In the genomic region with DNA sequence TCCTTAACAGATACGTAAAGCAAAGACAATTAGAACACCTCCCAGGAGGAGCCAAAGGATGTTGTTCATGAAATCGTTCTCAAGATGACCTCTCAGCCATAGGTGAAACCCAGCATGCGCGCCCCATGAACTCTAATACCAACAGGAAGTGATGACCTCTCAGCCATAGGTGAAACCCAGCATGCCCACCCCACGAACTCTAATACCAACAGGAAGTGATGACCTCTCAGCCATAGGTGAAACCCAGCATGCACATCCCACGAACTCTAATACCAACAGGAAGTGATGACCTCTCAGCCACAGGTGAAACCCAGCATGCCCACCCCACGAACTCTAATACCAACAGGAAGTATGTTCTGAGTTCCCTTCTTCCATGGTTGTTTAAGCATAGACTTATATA, we compare ENCODE assay signal across 31 cellular contexts.
DNase-seq lines count a peak whose midpoint lies in the region; ATAC-seq, FAIRE-seq and TF ChIP-seq lines count a peak whose summit lies in the region.
"Had no signal": no experiment of that assay in that cellular context is flagged by ENCODE, and none has a peak within 500 bp of the region (broad histone marks: within the 10 kb centered on the region; RNA-seq: fewer than 3 reads in every experiment).

No MANE protein-coding gene starts in this region.

- no peak for ATAC-seq in stimulated activated naive CD8-positive, alpha-beta T cell treated with anti-CD3 and anti-CD28 coated beads, Interleukin-15, Interleukin-2, amounts not matched to agents 100 U/mL and 50 U/mL, for 24 hours
- ATAC-seq in HG02943 (IDR thresholded peaks at IDR 0.05; ENCODE audit: low read depth, unreplicated experiment): peak; percentile 54
- ATAC-seq: activated CD4-positive, alpha-beta T cell treated with anti-CD3 and anti-CD28 coated beads for 36 hours; foreskin keratinocyte; right lobe of liver had no signal

- H3K4me1 Mint-ChIP-seq in stimulated activated naive CD8-positive, alpha-beta T cell treated with anti-CD3 and anti-CD28 coated beads, Interleukin-15, Interleukin-2, amounts not matched to agents 100 ng/mL and 50 ng/mL, for 24 hours (ENCODE audit: low read depth): peaks cover 71% of the 10 kb centered on the region

- no peaks in the 10 kb centered on the region for H3K27me3 Mint-ChIP-seq in stimulated activated naive CD8-positive, alpha-beta T cell treated with anti-CD3 and anti-CD28 coated beads, Interleukin-15, Interleukin-2, amounts not matched to agents 100 ng/mL and 50 ng/mL, for 24 hours
- H3K27me3 Mint-ChIP-seq: activated CD4-positive, alpha-beta T cell treated with anti-CD3 and anti-CD28 coated beads for 36 hours; progenitor cell of endocrine pancreas had no signal

- TF ChIP-seq CTCF in bronchial epithelial cell (IDR thresholded peaks at IDR 0.05; ENCODE audit: insufficient read depth, low read length, severe bottlenecking): no peak

- H3K36me3 ChIP-seq in bronchial epithelial cell (ENCODE audit: control insufficient read depth, insufficient read depth, low read length): no peaks in the 10 kb centered on the region
- H3K36me3 ChIP-seq: BE2C, esophagus squamous epithelium, left ventricle myocardium inferior, Peyer's patch, right lobe of liver, spleen, thyroid gland, uterus had no signal

- peak overlapping the region; percentile 4 for H3K27ac Mint-ChIP-seq in stimulated activated naive CD8-positive, alpha-beta T cell treated with anti-CD3 and anti-CD28 coated beads, Interleukin-15, Interleukin-2, amounts not matched to agents 100 ng/mL and 50 ng/mL, for 24 hours
- H3K27ac Mint-ChIP-seq: activated CD4-positive, alpha-beta T cell treated with anti-CD3 and anti-CD28 coated beads for 36 hours; progenitor cell of endocrine pancreas had no signal

- H3K4me3 Mint-ChIP-seq in stimulated activated naive CD8-positive, alpha-beta T cell treated with anti-CD3 and anti-CD28 coated beads, Interleukin-15, Interleukin-2, amounts not matched to agents 100 ng/mL and 50 ng/mL, for 24 hours: no peak overlapping the region
- H3K4me3 Mint-ChIP-seq: activated CD4-positive, alpha-beta T cell treated with anti-CD3 and anti-CD28 coated beads for 36 hours had no signal

- H3K9me3 Mint-ChIP-seq in stimulated activated naive CD8-positive, alpha-beta T cell treated with anti-CD3 and anti-CD28 coated beads, Interleukin-15, Interleukin-2, amounts not matched to agents 100 ng/mL and 50 ng/mL, for 24 hours: peaks cover 25% of the 10 kb centered on the region

- H3K4me3 ChIP-seq in bronchial epithelial cell (ENCODE audit: low read depth, low read length): no peak overlapping the region
- H3K4me3 ChIP-seq: dorsolateral prefrontal cortex, esophagus squamous epithelium, left ventricle myocardium inferior, Peyer's patch, right lobe of liver, spleen, thyroid gland, uterus had no signal

- no peaks in the 10 kb centered on the region for H3K36me3 Mint-ChIP-seq in stimulated activated naive CD8-positive, alpha-beta T cell treated with anti-CD3 and anti-CD28 coated beads, Interleukin-15, Interleukin-2, amounts not matched to agents 100 ng/mL and 50 ng/mL, for 24 hours (ENCODE audit: low read depth)

- no peak for DNase-seq in stimulated activated naive CD8-positive, alpha-beta T cell treated with anti-CD3 and anti-CD28 coated beads, Interleukin-15, Interleukin-2, amounts not matched to agents 100 U/mL and 50 U/mL, for 24 hours
- DNase-seq in bronchial epithelial cell (ENCODE audit: low read depth): no peak
- no peak for DNase-seq in activated CD4-positive, alpha-beta T cell treated with anti-CD3 and anti-CD28 coated beads for 1 hour
- no peak for DNase-seq in NK-92 (lab: John Stamatoyannopoulos, UW; ENCODE audit: unreplicated experiment)
- DNase-seq in NCI-H526 (lab: John Stamatoyannopoulos, UW): no peak
- DNase-seq: ACHN; activated CD4-positive, alpha-beta T cell treated with anti-CD3 and anti-CD28 coated beads for 36 hours; activated gamma-delta T cell; BE2C; dorsolateral prefrontal cortex; esophagus squamous epithelium; foreskin keratinocyte; GOT3; head of caudate nucleus; islet precursor cell; KG1; left ventricle myocardium inferior; NCI-H1417 treated with DMSO at 0.1 percent for 48 hours; NCI-H2081; NCI-H524 treated with DMSO at 0.1 percent for 48 hours; nucleus accumbens; Peyer's patch; right lobe of liver; SHP77 treated with DMSO at 0.1 percent for 48 hours; spleen; stimulated activated CD4-positive, alpha-beta T cell treated with anti-CD3 and anti-CD28 coated beads, Interleukin-2, amount 100 ng/mL, for 24 hours; thyroid gland; uterus had no signal

- FAIRE-seq in bronchial epithelial cell (lab: Jason Lieb, UNC): peak; percentile 79

- no peaks in the 10 kb centered on the region for H3K27me3 ChIP-seq in bronchial epithelial cell (ENCODE audit: control insufficient read depth, insufficient read depth, low read length)
- H3K27me3 ChIP-seq: BE2C, esophagus squamous epithelium, foreskin keratinocyte, Peyer's patch, right lobe of liver, spleen, thyroid gland, uterus had no signal
